11 cellular contexts compared by ENCODE assay signal in the genomic region with DNA sequence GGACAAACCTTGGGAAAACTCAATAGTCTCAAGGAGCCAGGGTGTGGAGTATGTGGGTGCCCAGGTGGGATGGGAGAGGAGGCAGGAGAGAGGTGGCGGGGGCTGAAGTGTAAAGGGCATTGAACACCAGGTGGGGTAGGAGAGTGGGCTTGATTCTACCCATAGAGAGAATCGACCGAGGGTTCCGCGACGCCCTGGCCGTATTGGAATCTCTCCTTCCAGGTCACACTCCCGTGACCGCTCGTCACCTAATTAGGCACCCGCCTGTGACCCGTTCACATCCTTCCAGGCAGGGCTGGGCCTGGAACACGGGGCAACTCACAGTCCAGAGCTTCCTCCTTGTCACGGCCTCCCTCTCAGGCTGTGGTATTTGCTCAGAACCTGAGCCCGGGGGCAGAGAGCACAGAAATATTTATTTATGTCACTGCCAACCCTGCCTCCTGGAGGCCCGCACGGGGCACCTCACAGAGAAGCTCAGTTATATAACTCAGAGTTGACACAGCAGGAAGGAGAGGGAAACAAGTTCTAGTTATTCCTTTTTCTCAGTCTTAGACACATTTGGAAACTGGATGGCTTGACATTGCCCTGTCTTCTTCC. TPM values are rescaled to one million over a fixed set of nuclear protein-coding genes. Genes with fewer than 3 reads are reported as not detected.
DNase-seq lines count a peak whose midpoint lies in the region; ATAC-seq, FAIRE-seq and TF ChIP-seq lines count a peak whose summit lies in the region.
"Had no signal": no experiment of that assay in that cellular context is flagged by ENCODE, and none has a peak within 500 bp of the region (broad histone marks: within the 10 kb centered on the region; RNA-seq: fewer than 3 reads in every experiment).

No MANE protein-coding gene starts in this region.

- 31 to 41% methylated on average over 17 of the region's 17 CpGs for WGBS in lung, 2 donors

- no peak for FAIRE-seq in urothelium cell line (lab: Jason Lieb, UNC)

- no peak overlapping the region for H3K4me3 ChIP-seq in lung
- H3K4me3 ChIP-seq: tibial nerve had no signal

- no peaks in the 10 kb centered on the region for H3K9me3 ChIP-seq in lung (ENCODE audit: control insufficient read depth in 2 of 2, insufficient read depth in 1 of 2, low read length in 1 of 2)
- H3K9me3 ChIP-seq: tibial nerve had no signal

- no peaks in the 10 kb centered on the region for H3K36me3 ChIP-seq in lung (ENCODE audit: control insufficient read depth in 2 of 2, insufficient read depth in 2 of 2, low read length in 2 of 2)
- H3K36me3 ChIP-seq: tibial nerve had no signal

- H3K27ac ChIP-seq in lung (ENCODE audit: low read depth in 1 of 2, low read length in 1 of 2) = peak overlapping the region in 1 of 2 donors; percentile 61

- H3K27me3 ChIP-seq in lung (ENCODE audit: control insufficient read depth, insufficient read depth) = no peaks in the 10 kb centered on the region
- H3K27me3 ChIP-seq: tibial nerve had no signal

- ATAC-seq in Right ventricle myocardium inferior = peak; percentile 34
- ATAC-seq in lung (ENCODE audit: insufficient read depth, low FRiP score) = peak; percentile 85
- no peak for ATAC-seq in HG03571 (IDR thresholded peaks at IDR 0.05; ENCODE audit: unreplicated experiment)

- intact Hi-C loops in Right ventricle myocardium inferior (cut with DNase I) (no loop called here), cardiac septum (cut with DNase I) (no loop called here)

- DNase-seq in Right ventricle myocardium inferior (ENCODE audit: missing footprints) (no peak), cardiac septum (ENCODE audit: low spot score) (no peak), T47D (ENCODE audit: low read depth in 1 of 2, low spot score in 1 of 2) (peak; percentile 41 to 94), lung (ENCODE audit: low spot score) (peak; percentile 72), urothelium cell line (ENCODE audit: low spot score) (peak; percentile 39), SHP77 treated with DMSO at 0.1 percent for 48 hours (lab: John Stamatoyannopoulos, UW) (no peak), germinal center (ENCODE audit: low spot score) (no peak)
- DNase-seq: AML-193; stimulated activated CD4-positive, alpha-beta T cell treated with anti-CD3 and anti-CD28 coated beads, Interleukin-1b, Interleukin-23, amount 100 ng/mL, for 48 hours had no signal

- in situ Hi-C loops in T47D (cut with HindIII; ENCODE audit: low pct_unique_long_range_greater_than_20kb, low sequenced_read_pairs) = no loop called here

- H3K4me1 ChIP-seq in lung (ENCODE audit: control insufficient read depth in 2 of 2, insufficient read depth in 2 of 2, low read length in 2 of 2) = no peaks in the 10 kb centered on the region

- TF ChIP-seq CTCF in lung (IDR thresholded peaks at IDR 0.05; ENCODE audit: control extremely low read depth, extremely low read depth) = no peak

RNA-seq across cellular contexts. Expression of a gene that starts 12.0 kb away (rescaled TPM):
- total RNA-seq in Right ventricle myocardium inferior (0.22 TPM), cardiac septum (not detected), lung (10 to 100 TPM in 1 of 2 donors, 1 to 10 TPM in 1; 6.5 to 20.2 TPM)
- 1 to 10 TPM; 1.5 to 5.2 TPM for polyA plus RNA-seq in lung

Comparison
In these comparisons a context has a peak if more than half of its experiments do, and no peak if none do; other contexts are left out.
1. DNase-seq: peak in T47D (2 of 2), lung (single experiment) and urothelium cell line (single experiment); none in Right ventricle myocardium inferior (single experiment), cardiac septum (single experiment), SHP77 treated with DMSO at 0.1 percent for 48 hours (single experiment) and germinal center (single experiment).